ENCODE assay signal across 18 cellular contexts in genomic region chr1:21899267-21899810, GRCh38. TPM values are rescaled to one million over a fixed set of nuclear protein-coding genes. Genes with fewer than 3 reads are reported as not detected.
DNase-seq lines count a peak whose midpoint lies in the region; ATAC-seq and TF ChIP-seq lines count a peak whose summit lies in the region.
"Had no signal": no experiment of that assay in that cellular context is flagged by ENCODE, and none has a peak within 500 bp of the region (broad histone marks: within the 10 kb centered on the region; RNA-seq: fewer than 3 reads in every experiment).

No MANE protein-coding gene starts in this region.

- peaks cover 54% of the 10 kb centered on the region for H3K79me1 ChIP-seq in trophoblast cell (ENCODE audit: low read length)

- H3K36me3 Mint-ChIP-seq in type B pancreatic cell, result no peaks in the 10 kb centered on the region
- H3K36me3 Mint-ChIP-seq: activated naive CD8-positive, alpha-beta T cell; CD14-positive monocyte had no signal

- no peak for ATAC-seq in GM19452 (IDR thresholded peaks at IDR 0.05; ENCODE audit: unreplicated experiment)

- no peaks in the 10 kb centered on the region for H3K9me2 ChIP-seq in Karpas-422 (replicated peaks; ENCODE audit: insufficient read depth, low read length)

- H3K4me1 ChIP-seq in breast epithelium (peaks cover 19 to 36% of the 10 kb centered on the region in 2 donors), mammary epithelial cell (ENCODE audit: insufficient read depth, low read length) (peaks cover 23% of the 10 kb centered on the region), esophagus squamous epithelium (peaks cover 32 to 100% (median 92%) of the 10 kb centered on the region in 3 donors), trophoblast cell (ENCODE audit: control insufficient read depth in 1 of 2, insufficient read depth in 2 of 2, low read length in 2 of 2) (peaks cover 57 to 71% of the 10 kb centered on the region in 2 experiments), transverse colon (peaks cover 78 to 93% (median 83%) of the 10 kb centered on the region in 4 donors), Karpas-422 (ENCODE audit: low read length) (no peaks in the 10 kb centered on the region)

- H2BK120ac ChIP-seq in trophoblast cell (ENCODE audit: insufficient read depth, low read length, poor library complexity), result peak overlapping the region; percentile 66

- H3K27ac ChIP-seq in breast epithelium (peak overlapping the region; percentile 35 to 86), mammary epithelial cell (ENCODE audit: insufficient read depth, low read depth, low read length) (no peak overlapping the region), esophagus squamous epithelium (peak overlapping the region; percentile 41 to 97 (median 90)), trophoblast cell (ENCODE audit: low read depth, low read length) (peak overlapping the region; percentile 97), transverse colon (peak overlapping the region; percentile 74 to 98 (median 94)), Karpas-422 (ENCODE audit: low read length) (no peak overlapping the region)
- H3K27ac ChIP-seq: 22Rv1, SK-N-MC had no signal

- no peak overlapping the region for H2AFZ ChIP-seq in mammary epithelial cell (ENCODE audit: low read depth, low read length)
- H2AFZ ChIP-seq in trophoblast cell (ENCODE audit: insufficient read depth, low read length, poor library complexity), result no peak overlapping the region
- H2AFZ ChIP-seq in Karpas-422 (ENCODE audit: low read length), result no peak overlapping the region

- BruUV-seq in mammary epithelial cell (replicated peaks; lab: Mats Ljungman, UMichigan), result no TSS peak

- peak overlapping the region; percentile 56 for H2AK5ac ChIP-seq in trophoblast cell (ENCODE audit: low read length)

- no peak overlapping the region for H3K4me3 ChIP-seq in breast epithelium
- no peak overlapping the region for H3K4me3 ChIP-seq in mammary epithelial cell (replicated peaks in 1 of 3; ENCODE audit: insufficient read depth in 1 of 3, low read depth in 2 of 3, low read length in 3 of 3)
- no peak overlapping the region for H3K4me3 ChIP-seq in esophagus squamous epithelium
- H3K4me3 ChIP-seq in trophoblast cell (ENCODE audit: low read depth, low read length), result no peak overlapping the region
- no peak overlapping the region for H3K4me3 ChIP-seq in transverse colon
- H3K4me3 ChIP-seq in Karpas-422 (ENCODE audit: low read length), result no peak overlapping the region
- H3K4me3 ChIP-seq: SK-N-MC had no signal

- H4K20me1 ChIP-seq in mammary epithelial cell (ENCODE audit: insufficient read depth, low read length) (no peaks in the 10 kb centered on the region), Karpas-422 (ENCODE audit: insufficient read depth, low read depth, low read length) (peaks cover 2% of the 10 kb centered on the region; the same call in 1 of the 2 replicates)

- H3K4me1 Mint-ChIP-seq in type B pancreatic cell (ENCODE audit: unreplicated experiment), result peaks cover 46% of the 10 kb centered on the region
- H3K4me1 Mint-ChIP-seq: central memory CD8-positive, alpha-beta T cell had no signal

- H3K9me3 ChIP-seq in breast epithelium, result no peaks in the 10 kb centered on the region
- no peaks in the 10 kb centered on the region for H3K9me3 ChIP-seq in mammary epithelial cell (replicated peaks; ENCODE audit: insufficient read depth, low read length)
- no peaks in the 10 kb centered on the region for H3K9me3 ChIP-seq in esophagus squamous epithelium
- H3K9me3 ChIP-seq in trophoblast cell (ENCODE audit: insufficient read depth, low read depth, low read length), result no peaks in the 10 kb centered on the region
- H3K9me3 ChIP-seq in transverse colon, result no peaks in the 10 kb centered on the region
- no peaks in the 10 kb centered on the region for H3K9me3 ChIP-seq in Karpas-422 (ENCODE audit: low read length)

- peak overlapping the region; percentile 21 for H4K12ac ChIP-seq in trophoblast cell (ENCODE audit: low read depth, low read length)

- no peak for TF ChIP-seq EP300 in transverse colon (IDR thresholded peaks at IDR 0.05; ENCODE audit: low read depth)

- no peak overlapping the region for H3K27ac Mint-ChIP-seq in type B pancreatic cell
- H3K27ac Mint-ChIP-seq: activated naive CD8-positive, alpha-beta T cell; CD14-positive monocyte had no signal

- DNase-seq in breast epithelium (ENCODE audit: low spot score in 2 of 2) (no peak), mammary epithelial cell (no peak), esophagus squamous epithelium (lab: John Stamatoyannopoulos, UW) (no peak), trophoblast cell (no peak), transverse colon (no peak), type B pancreatic cell (ENCODE audit: extremely low spot score, unreplicated experiment) (no peak), Karpas-422 (no peak)
- DNase-seq: activated CD4-positive, alpha-beta T cell treated with anti-CD3 and anti-CD28 coated beads, Interleukin-2, amount 50 U/mL, for 1 hour; activated T-cell treated with anti-CD3 and anti-CD28 coated beads, Interleukin-2, amount 50 U/mL, for 1 hour; midbrain; NCI-H446; substantia nigra had no signal

- H4K8ac ChIP-seq in trophoblast cell (ENCODE audit: low read depth, low read length), result peak overlapping the region; percentile 45

- peak overlapping the region; percentile 37 for H2BK5ac ChIP-seq in trophoblast cell (ENCODE audit: low read depth, low read length, poor library complexity)

- no peak overlapping the region for H3K4me3 Mint-ChIP-seq in type B pancreatic cell
- H3K4me3 Mint-ChIP-seq: activated naive CD8-positive, alpha-beta T cell; CD14-positive monocyte; central memory CD8-positive, alpha-beta T cell had no signal

- in situ Hi-C loops in mammary epithelial cell (cut with MboI; ENCODE audit: low sequenced_read_pairs in 2 of 2), result no loop called here
- in situ Hi-C loops in transverse colon (cut with MboI; ENCODE audit: low pct_ligation_motif_present in 1 of 4, low pct_unique_long_range_greater_than_20kb in 1 of 4, low sequenced_read_pairs in 3 of 4), result no loop called here

- no peak for TF ChIP-seq CTCF in breast epithelium (IDR thresholded peaks at IDR 0.05)
- TF ChIP-seq CTCF in mammary epithelial cell (conservative IDR thresholded peaks at IDR 0.05 in 1 of 2, IDR thresholded peaks at IDR 0.05 in 1 of 2; ENCODE audit: extremely low read depth in 1 of 2, insufficient read depth in 1 of 2, low read depth in 1 of 2, low read length in 2 of 2), result no peak
- TF ChIP-seq CTCF in esophagus squamous epithelium (IDR thresholded peaks at IDR 0.05), result no peak
- TF ChIP-seq CTCF in transverse colon (IDR thresholded peaks at IDR 0.05), result no peak
- TF ChIP-seq CTCF in type B pancreatic cell (conservative IDR thresholded peaks at IDR 0.05), result no peak

- peak overlapping the region; percentile 77 for H3K18ac ChIP-seq in trophoblast cell (ENCODE audit: low read length)

- peak overlapping the region; percentile 60 for H3K14ac ChIP-seq in trophoblast cell (ENCODE audit: low read length)

- intact Hi-C loops in breast epithelium (cut with DNase I; ENCODE audit: low total_unique reads), result no loop called here
- intact Hi-C loops in mammary epithelial cell (cut with micrococcal nuclease), result no loop called here
- intact Hi-C loops in esophagus squamous epithelium (cut with DNase I), result no loop called here
- intact Hi-C loops in transverse colon (cut with DNase I; ENCODE audit: low total_unique reads), result no loop called here

- H3K9me3 Mint-ChIP-seq in type B pancreatic cell, result no peaks in the 10 kb centered on the region
- H3K9me3 Mint-ChIP-seq: CD14-positive monocyte; central memory CD8-positive, alpha-beta T cell had no signal

- dilution Hi-C loops in mammary epithelial cell (cut with HindIII; ENCODE audit: low sequenced_read_pairs), result no loop called here

- CTCF ChIA-PET in mammary epithelial cell (lab: Charles Lee; ENCODE audit: low non-redundant PET), result no interaction called here

- peak overlapping the region; percentile 78 for H2BK12ac ChIP-seq in trophoblast cell (ENCODE audit: low read length)

- peaks cover 30% of the 10 kb centered on the region for H3K79me2 ChIP-seq in mammary epithelial cell (ENCODE audit: insufficient read depth, low read length)
- peaks cover 12% of the 10 kb centered on the region for H3K79me2 ChIP-seq in trophoblast cell (ENCODE audit: control insufficient read depth, insufficient read depth, low read length, poor library complexity)
- H3K79me2 ChIP-seq in Karpas-422 (ENCODE audit: low read length), result no peaks in the 10 kb centered on the region

- no peak overlapping the region for H3K23ac ChIP-seq in trophoblast cell (ENCODE audit: low read length)

- peak overlapping the region; percentile 16 for H3K4ac ChIP-seq in trophoblast cell (ENCODE audit: low read depth, low read length)

- H3K27me3 ChIP-seq in breast epithelium, result no peaks in the 10 kb centered on the region
- H3K27me3 ChIP-seq in mammary epithelial cell (ENCODE audit: insufficient read depth, low read length), result no peaks in the 10 kb centered on the region
- no peaks in the 10 kb centered on the region for H3K27me3 ChIP-seq in esophagus squamous epithelium
- no peaks in the 10 kb centered on the region for H3K27me3 ChIP-seq in trophoblast cell (ENCODE audit: insufficient read depth, low read length)
- no peaks in the 10 kb centered on the region for H3K27me3 ChIP-seq in transverse colon
- no peaks in the 10 kb centered on the region for H3K27me3 ChIP-seq in Karpas-422 (ENCODE audit: low read length)

- H3K27me3 Mint-ChIP-seq in type B pancreatic cell, result no peaks in the 10 kb centered on the region
- H3K27me3 Mint-ChIP-seq: activated naive CD8-positive, alpha-beta T cell; central memory CD8-positive, alpha-beta T cell had no signal

- TF ChIP-seq POLR2A in breast epithelium (IDR thresholded peaks at IDR 0.05) (no peak), esophagus squamous epithelium (IDR thresholded peaks at IDR 0.05) (no peak), transverse colon (IDR thresholded peaks at IDR 0.05) (no peak)

- WGBS in mammary epithelial cell (ENCODE audit: low coverage, missing lambda C conversion rate), result 100% methylated on average over 4 of the region's 4 CpGs
- 57 to 82% methylated on average over 1 to 2 of the region's 4 CpGs for WGBS in esophagus squamous epithelium, 2 donors
- no CpG with 5 or more reads among the region's 4 CpGs for WGBS in trophoblast cell (ENCODE audit: extremely low coverage, insufficient coverage, insufficient read length)
- 83% methylated on average over 4 of the region's 4 CpGs; no CpG with 5 or more reads in 1 of the 2 donors for WGBS in transverse colon (ENCODE audit: low coverage in 1 of 2), 2 donors

- H3K36me3 ChIP-seq in breast epithelium (no peaks in the 10 kb centered on the region), mammary epithelial cell (ENCODE audit: insufficient read depth, low read length) (peaks cover 8% of the 10 kb centered on the region), esophagus squamous epithelium (peaks cover 0 to 24% (median 3%) of the 10 kb centered on the region in 3 donors), trophoblast cell (ENCODE audit: control insufficient read depth in 1 of 2, insufficient read depth in 2 of 2, low read length in 2 of 2) (peaks cover 23 to 29% of the 10 kb centered on the region in 2 experiments), transverse colon (no peaks in the 10 kb centered on the region), Karpas-422 (ENCODE audit: insufficient read depth, low read length) (no peaks in the 10 kb centered on the region)

- H4K91ac ChIP-seq in trophoblast cell (ENCODE audit: low read depth, low read length), result peak overlapping the region; percentile 81

- no peak overlapping the region for H3K9ac ChIP-seq in mammary epithelial cell (ENCODE audit: insufficient read depth, low read length)
- H3K9ac ChIP-seq in trophoblast cell (ENCODE audit: low read length), result no peak overlapping the region
- H3K9ac ChIP-seq in Karpas-422 (ENCODE audit: low read length), result no peak overlapping the region

- H3K4me2 ChIP-seq in mammary epithelial cell (ENCODE audit: insufficient read depth, low read depth, low read length), result no peak overlapping the region
- no peak overlapping the region for H3K4me2 ChIP-seq in trophoblast cell (ENCODE audit: low read length)
- H3K4me2 ChIP-seq in Karpas-422 (ENCODE audit: low read depth, low read length, poor library complexity, severe bottlenecking), result no peak overlapping the region

RNA-seq across cellular contexts. Expression of gene HSPG2, which starts 37.8 kb away (rescaled TPM):
- 100 to 1,000 TPM in 1 of 3 donors, 10 to 100 TPM in 2; 48.3 to 219 (median 95.0) TPM for total RNA-seq in breast epithelium
- 100 to 1,000 TPM; 187 to 207 TPM for total RNA-seq in mammary epithelial cell
- polyA plus RNA-seq in mammary epithelial cell, result 23.9 TPM
- polyA minus RNA-seq in mammary epithelial cell, result 121 TPM
- total RNA-seq in esophagus squamous epithelium, result 100 to 1,000 TPM in 1 of 4 donors, 10 to 100 TPM in 3; 44.9 to 107 (median 54.2) TPM
- polyA plus RNA-seq in trophoblast cell (2013), result 97.2 and 106 TPM in 2 replicates
- 100 to 1,000 TPM; 107 to 343 (median 228) TPM for total RNA-seq in transverse colon
- 124 and 130 TPM in 2 replicates for total RNA-seq in type B pancreatic cell (ENCODE audit: low replicate concordance)
- total RNA-seq in Karpas-422 (2014; rRNA removed; shearing (Covaris generic); ENCODE audit: low replicate concordance), result under 0.01 TPM in 1 of 2 replicates, not detected in the other
- polyA plus RNA-seq: CD14-positive monocyte had no signal

Comparison
In these comparisons a context has a peak if more than half of its experiments do, and no peak if none do; other contexts are left out.
1. H3K27ac ChIP-seq: peak in breast epithelium (2 of 2), esophagus squamous epithelium (4 of 4), trophoblast cell (single experiment) and transverse colon (4 of 4); none in mammary epithelial cell (single experiment) and Karpas-422 (single experiment).
2. RNA of gene HSPG2, which starts 37.8 kb away (total RNA-seq): 107 to 343 TPM in transverse colon, 187 to 207 TPM in mammary epithelial cell, 124 to 130 TPM in type B pancreatic cell, 48.3 to 219 TPM in breast epithelium and 44.9 to 107 TPM in esophagus squamous epithelium; under 0.01 TPM in Karpas-422; every median in the first group is over 10 times any median in the second.